Comparison of ENCODE assay signal across 1 cellular context in the genomic region with DNA sequence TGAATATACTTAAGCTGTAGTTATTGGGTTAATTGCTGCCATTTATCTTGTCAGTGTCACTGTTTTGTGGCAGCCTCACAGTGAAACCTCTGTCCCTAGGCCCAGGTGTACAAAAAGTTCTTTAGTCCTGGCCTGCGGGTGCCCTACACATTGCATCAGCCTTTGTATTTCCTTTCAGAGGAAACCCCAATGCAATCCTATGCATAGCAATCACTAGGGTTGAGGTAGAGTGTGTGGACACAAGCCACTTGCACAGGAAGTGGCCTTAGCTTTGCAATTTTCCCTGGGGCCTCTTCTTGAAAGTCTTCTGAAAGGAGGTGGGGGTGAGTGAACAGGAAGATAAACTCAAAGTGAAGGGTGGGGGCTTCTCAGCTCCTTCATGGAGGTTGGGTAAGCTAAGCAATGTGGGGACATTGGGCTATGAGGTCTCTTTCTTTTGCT.
A peak's percentile ranks its signal among the peaks of the same experiment; 100 is the strongest.
TF ChIP-seq lines count a peak whose summit lies in the region.

No MANE protein-coding gene starts in this region.

TF ChIP-seq in K562, 482 proteins besides CTCF, POLR2A, EP300 and RAD21 (continued from another document and continues in another):
- TF ChIP-seq, protein P1, sequence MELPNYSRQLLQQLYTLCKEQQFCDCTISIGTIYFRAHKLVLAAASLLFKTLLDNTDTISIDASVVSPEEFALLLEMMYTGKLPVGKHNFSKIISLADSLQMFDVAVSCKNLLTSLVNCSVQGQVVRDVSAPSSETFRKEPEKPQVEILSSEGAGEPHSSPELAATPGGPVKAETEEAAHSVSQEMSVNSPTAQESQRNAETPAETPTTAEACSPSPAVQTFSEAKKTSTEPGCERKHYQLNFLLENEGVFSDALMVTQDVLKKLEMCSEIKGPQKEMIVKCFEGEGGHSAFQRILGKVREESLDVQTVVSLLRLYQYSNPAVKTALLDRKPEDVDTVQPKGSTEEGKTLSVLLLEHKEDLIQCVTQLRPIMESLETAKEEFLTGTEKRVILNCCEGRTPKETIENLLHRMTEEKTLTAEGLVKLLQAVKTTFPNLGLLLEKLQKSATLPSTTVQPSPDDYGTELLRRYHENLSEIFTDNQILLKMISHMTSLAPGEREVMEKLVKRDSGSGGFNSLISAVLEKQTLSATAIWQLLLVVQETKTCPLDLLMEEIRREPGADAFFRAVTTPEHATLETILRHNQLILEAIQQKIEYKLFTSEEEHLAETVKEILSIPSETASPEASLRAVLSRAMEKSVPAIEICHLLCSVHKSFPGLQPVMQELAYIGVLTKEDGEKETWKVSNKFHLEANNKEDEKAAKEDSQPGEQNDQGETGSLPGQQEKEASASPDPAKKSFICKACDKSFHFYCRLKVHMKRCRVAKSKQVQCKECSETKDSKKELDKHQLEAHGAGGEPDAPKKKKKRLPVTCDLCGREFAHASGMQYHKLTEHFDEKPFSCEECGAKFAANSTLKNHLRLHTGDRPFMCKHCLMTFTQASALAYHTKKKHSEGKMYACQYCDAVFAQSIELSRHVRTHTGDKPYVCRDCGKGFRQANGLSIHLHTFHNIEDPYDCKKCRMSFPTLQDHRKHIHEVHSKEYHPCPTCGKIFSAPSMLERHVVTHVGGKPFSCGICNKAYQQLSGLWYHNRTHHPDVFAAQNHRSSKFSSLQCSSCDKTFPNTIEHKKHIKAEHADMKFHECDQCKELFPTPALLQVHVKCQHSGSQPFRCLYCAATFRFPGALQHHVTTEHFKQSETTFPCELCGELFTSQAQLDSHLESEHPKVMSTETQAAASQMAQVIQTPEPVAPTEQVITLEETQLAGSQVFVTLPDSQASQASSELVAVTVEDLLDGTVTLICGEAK (IDR thresholded peaks at IDR 0.05), result no peak
- TF ChIP-seq, protein P1 (CRISPR knock-in tag; IDR thresholded peaks at IDR 0.05), result no peak
- TF ChIP-seq SAFB2 (IDR thresholded peaks at IDR 0.05; ENCODE audit: borderline replicate concordance, low read depth, low read length, severe bottlenecking), result no peak
- TF ChIP-seq, protein P2, sequence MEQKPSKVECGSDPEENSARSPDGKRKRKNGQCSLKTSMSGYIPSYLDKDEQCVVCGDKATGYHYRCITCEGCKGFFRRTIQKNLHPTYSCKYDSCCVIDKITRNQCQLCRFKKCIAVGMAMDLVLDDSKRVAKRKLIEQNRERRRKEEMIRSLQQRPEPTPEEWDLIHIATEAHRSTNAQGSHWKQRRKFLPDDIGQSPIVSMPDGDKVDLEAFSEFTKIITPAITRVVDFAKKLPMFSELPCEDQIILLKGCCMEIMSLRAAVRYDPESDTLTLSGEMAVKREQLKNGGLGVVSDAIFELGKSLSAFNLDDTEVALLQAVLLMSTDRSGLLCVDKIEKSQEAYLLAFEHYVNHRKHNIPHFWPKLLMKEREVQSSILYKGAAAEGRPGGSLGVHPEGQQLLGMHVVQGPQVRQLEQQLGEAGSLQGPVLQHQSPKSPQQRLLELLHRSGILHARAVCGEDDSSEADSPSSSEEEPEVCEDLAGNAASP (IDR thresholded peaks at IDR 0.05), result no peak
- no peak for TF ChIP-seq RB1 (IDR thresholded peaks at IDR 0.05; ENCODE audit: low read depth)
- TF ChIP-seq FOXO4 (CRISPR knock-in tag; IDR thresholded peaks at IDR 0.05), result no peak
- TF ChIP-seq PTBP1 (IDR thresholded peaks at IDR 0.05; ENCODE audit: low read depth, low read length), result no peak
- no peak for TF ChIP-seq TBP (optimal IDR thresholded peaks at IDR 0.05; ENCODE audit: low read depth, low read length)
- TF ChIP-seq HDAC8 (tag; IDR thresholded peaks at IDR 0.05), result no peak
- peak; percentile 68; the same call in 1 of the 2 replicates for TF ChIP-seq ZBTB9 (CRISPR knock-in tag; IDR thresholded peaks at IDR 0.05)
- no peak for TF ChIP-seq HDAC3 (IDR thresholded peaks at IDR 0.05; ENCODE audit: borderline replicate concordance, partially characterized antibody)
- TF ChIP-seq SP1 (CRISPR knock-in tag; IDR thresholded peaks at IDR 0.05), result no peak
- no peak for TF ChIP-seq TCF7 (IDR thresholded peaks at IDR 0.05; ENCODE audit: borderline replicate concordance)
- peak; percentile 97 for TF ChIP-seq RNF2 (IDR thresholded peaks at IDR 0.05)
- TF ChIP-seq ZNF655 (CRISPR knock-in tag; IDR thresholded peaks at IDR 0.05), result no peak
- TF ChIP-seq DMBX1 (CRISPR knock-in tag; IDR thresholded peaks at IDR 0.05; ENCODE audit: borderline replicate concordance), result peak; percentile 89
- TF ChIP-seq ZNF586 (CRISPR knock-in tag; conservative IDR thresholded peaks at IDR 0.05), result no peak
- TF ChIP-seq ELF1 (tag; IDR thresholded peaks at IDR 0.05), result no peak
- 0 out of 2 replicates have a peak, but pooled peaks have one; percentile 21 for TF ChIP-seq ZNF76 (CRISPR knock-in tag; IDR thresholded peaks at IDR 0.05; ENCODE audit: borderline replicate concordance)
- TF ChIP-seq SRSF3 (IDR thresholded peaks at IDR 0.05; ENCODE audit: insufficient read depth, low read length), result no peak
- TF ChIP-seq, protein P3, sequence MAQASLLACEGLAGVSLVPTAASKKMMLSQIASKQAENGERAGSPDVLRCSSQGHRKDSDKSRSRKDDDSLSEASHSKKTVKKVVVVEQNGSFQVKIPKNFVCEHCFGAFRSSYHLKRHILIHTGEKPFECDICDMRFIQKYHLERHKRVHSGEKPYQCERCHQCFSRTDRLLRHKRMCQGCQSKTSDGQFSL (CRISPR knock-in tag; IDR thresholded peaks at IDR 0.05), result no peak
- TF ChIP-seq, protein P3 (tag; IDR thresholded peaks at IDR 0.05), result no peak
- no peak for TF ChIP-seq KLF10 (CRISPR knock-in tag; IDR thresholded peaks at IDR 0.05)
- TF ChIP-seq EGR1 (conservative IDR thresholded peaks at IDR 0.05), result no peak
- no peak for TF ChIP-seq NR1H2 (CRISPR knock-in tag; IDR thresholded peaks at IDR 0.05)
- TF ChIP-seq ZBTB17 (CRISPR knock-in tag; IDR thresholded peaks at IDR 0.05), result no peak
- no peak for TF ChIP-seq ZNF232 (CRISPR knock-in tag; IDR thresholded peaks at IDR 0.05)
- TF ChIP-seq NCOA4 (IDR thresholded peaks at IDR 0.05; ENCODE audit: partially characterized antibody), result no peak
- no peak for TF ChIP-seq PCBP1 (IDR thresholded peaks at IDR 0.05; ENCODE audit: low read depth, low read length, poor library complexity, severe bottlenecking)
- no peak for TF ChIP-seq HDAC2 (IDR thresholded peaks at IDR 0.05)
- TF ChIP-seq, protein P4, sequence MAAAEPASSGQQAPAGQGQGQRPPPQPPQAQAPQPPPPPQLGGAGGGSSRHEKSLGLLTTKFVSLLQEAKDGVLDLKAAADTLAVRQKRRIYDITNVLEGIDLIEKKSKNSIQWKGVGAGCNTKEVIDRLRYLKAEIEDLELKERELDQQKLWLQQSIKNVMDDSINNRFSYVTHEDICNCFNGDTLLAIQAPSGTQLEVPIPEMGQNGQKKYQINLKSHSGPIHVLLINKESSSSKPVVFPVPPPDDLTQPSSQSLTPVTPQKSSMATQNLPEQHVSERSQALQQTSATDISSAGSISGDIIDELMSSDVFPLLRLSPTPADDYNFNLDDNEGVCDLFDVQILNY (CRISPR knock-in tag; IDR thresholded peaks at IDR 0.05), result no peak
- TF ChIP-seq FOXM1 (IDR thresholded peaks at IDR 0.05; ENCODE audit: low read depth), result no peak
- no peak for TF ChIP-seq FOXM1 (CRISPR knock-in tag; IDR thresholded peaks at IDR 0.05; ENCODE audit: low read depth)
- TF ChIP-seq, protein P5, sequence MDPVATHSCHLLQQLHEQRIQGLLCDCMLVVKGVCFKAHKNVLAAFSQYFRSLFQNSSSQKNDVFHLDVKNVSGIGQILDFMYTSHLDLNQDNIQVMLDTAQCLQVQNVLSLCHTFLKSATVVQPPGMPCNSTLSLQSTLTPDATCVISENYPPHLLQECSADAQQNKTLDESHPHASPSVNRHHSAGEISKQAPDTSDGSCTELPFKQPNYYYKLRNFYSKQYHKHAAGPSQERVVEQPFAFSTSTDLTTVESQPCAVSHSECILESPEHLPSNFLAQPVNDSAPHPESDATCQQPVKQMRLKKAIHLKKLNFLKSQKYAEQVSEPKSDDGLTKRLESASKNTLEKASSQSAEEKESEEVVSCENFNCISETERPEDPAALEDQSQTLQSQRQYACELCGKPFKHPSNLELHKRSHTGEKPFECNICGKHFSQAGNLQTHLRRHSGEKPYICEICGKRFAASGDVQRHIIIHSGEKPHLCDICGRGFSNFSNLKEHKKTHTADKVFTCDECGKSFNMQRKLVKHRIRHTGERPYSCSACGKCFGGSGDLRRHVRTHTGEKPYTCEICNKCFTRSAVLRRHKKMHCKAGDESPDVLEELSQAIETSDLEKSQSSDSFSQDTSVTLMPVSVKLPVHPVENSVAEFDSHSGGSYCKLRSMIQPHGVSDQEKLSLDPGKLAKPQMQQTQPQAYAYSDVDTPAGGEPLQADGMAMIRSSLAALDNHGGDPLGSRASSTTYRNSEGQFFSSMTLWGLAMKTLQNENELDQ (CRISPR knock-in tag; IDR thresholded peaks at IDR 0.05; ENCODE audit: borderline replicate concordance), result no peak
- TF ChIP-seq MTF1 (CRISPR knock-in tag; IDR thresholded peaks at IDR 0.05; ENCODE audit: borderline replicate concordance), result no peak
- no peak for TF ChIP-seq XRCC4 (IDR thresholded peaks at IDR 0.05; ENCODE audit: extremely low read depth, insufficient read depth, insufficient read length)
- TF ChIP-seq, protein P6, sequence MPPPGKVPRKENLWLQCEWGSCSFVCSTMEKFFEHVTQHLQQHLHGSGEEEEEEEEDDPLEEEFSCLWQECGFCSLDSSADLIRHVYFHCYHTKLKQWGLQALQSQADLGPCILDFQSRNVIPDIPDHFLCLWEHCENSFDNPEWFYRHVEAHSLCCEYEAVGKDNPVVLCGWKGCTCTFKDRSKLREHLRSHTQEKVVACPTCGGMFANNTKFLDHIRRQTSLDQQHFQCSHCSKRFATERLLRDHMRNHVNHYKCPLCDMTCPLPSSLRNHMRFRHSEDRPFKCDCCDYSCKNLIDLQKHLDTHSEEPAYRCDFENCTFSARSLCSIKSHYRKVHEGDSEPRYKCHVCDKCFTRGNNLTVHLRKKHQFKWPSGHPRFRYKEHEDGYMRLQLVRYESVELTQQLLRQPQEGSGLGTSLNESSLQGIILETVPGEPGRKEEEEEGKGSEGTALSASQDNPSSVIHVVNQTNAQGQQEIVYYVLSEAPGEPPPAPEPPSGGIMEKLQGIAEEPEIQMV (tag; conservative IDR thresholded peaks at IDR 0.05; ENCODE audit: low read depth), result no peak
- TF ChIP-seq ETV6 (IDR thresholded peaks at IDR 0.05; ENCODE audit: borderline replicate concordance in 1 of 2, low read depth in 2 of 2, low read length in 1 of 2), result peak in 1 of 2 experiments; percentile 61; a peak in 1 of 4 replicates
- no peak for TF ChIP-seq ETV6 (CRISPR knock-in tag; IDR thresholded peaks at IDR 0.05; ENCODE audit: borderline replicate concordance)
- no peak for TF ChIP-seq KDM5B (IDR thresholded peaks at IDR 0.05; ENCODE audit: insufficient replicate concordance, low read depth, low read length)
- TF ChIP-seq EP400 (IDR thresholded peaks at IDR 0.05), result peak; percentile 30; the same call in 1 of the 2 replicates
- TF ChIP-seq CBX5 (IDR thresholded peaks at IDR 0.05; ENCODE audit: borderline replicate concordance, low read depth), result no peak
